Comparison of ENCODE assay signal across 8 cellular contexts in genomic region chr14:22882529-22883190, GRCh38. TPM values are rescaled to one million over a fixed set of nuclear protein-coding genes. Genes with fewer than 3 reads are reported as not detected.
DNase-seq lines count a peak whose midpoint lies in the region; ATAC-seq, FAIRE-seq and TF ChIP-seq lines count a peak whose summit lies in the region.

No MANE protein-coding gene starts in this region.

- H3K4me3 ChIP-seq in endothelial cell of umbilical vein (replicated peaks in 1 of 3; ENCODE audit: insufficient read depth in 1 of 3, low read depth in 1 of 3, low read length in 3 of 3) (no peak overlapping the region), osteoblast (ENCODE audit: insufficient read depth, low read length) (no peak overlapping the region)

- no peak for TF ChIP-seq POLR2A in endothelial cell of umbilical vein (IDR thresholded peaks at IDR 0.05; ENCODE audit: low read depth, low read length)

- in situ Hi-C loops in SK-MEL-5 (cut with HindIII; ENCODE audit: low pct_unique_long_range_greater_than_20kb, low sequenced_read_pairs) = no loop called here

- no peaks in the 10 kb centered on the region for H3K9me3 ChIP-seq in endothelial cell of umbilical vein (replicated peaks; ENCODE audit: control insufficient read depth, insufficient read depth, low read length)
- H3K9me3 ChIP-seq in osteoblast (ENCODE audit: low read depth, low read length) = no peaks in the 10 kb centered on the region

- H3K4me1 ChIP-seq in endothelial cell of umbilical vein (ENCODE audit: control insufficient read depth, extremely low read depth, insufficient read depth, low read length) (no peaks in the 10 kb centered on the region), osteoblast (ENCODE audit: insufficient read depth, low read length) (peaks cover 6% of the 10 kb centered on the region)

- ATAC-seq in GM19023 (IDR thresholded peaks at IDR 0.05; ENCODE audit: unreplicated experiment) (no peak), GM21619 (IDR thresholded peaks at IDR 0.05; ENCODE audit: unreplicated experiment) (no peak)

- no TSS peak for BruUV-seq in endothelial cell of umbilical vein (replicated peaks; lab: Mats Ljungman, UMichigan)

- H3K79me2 ChIP-seq in endothelial cell of umbilical vein (ENCODE audit: control insufficient read depth, insufficient read depth, low read length) (no peaks in the 10 kb centered on the region), osteoblast (ENCODE audit: insufficient read depth, low read length) (peaks cover 1% of the 10 kb centered on the region)

- intact Hi-C loops in endothelial cell of umbilical vein (cut with micrococcal nuclease) = no loop called here

- H2AFZ ChIP-seq in endothelial cell of umbilical vein (ENCODE audit: low read depth, low read length) (no peak overlapping the region), osteoblast (ENCODE audit: low read length) (no peak overlapping the region)

- CTCF ChIA-PET in endothelial cell of umbilical vein (lab: Charles Lee) = interaction anchor here (0.8 to 11.4 kb wide), 7 partner anchors 9 to 36 kb away, joined by 3 to 80 read pairs (median 4); partner anchors contain the start of genes LRP10 and RBM23

- H3K9ac ChIP-seq in endothelial cell of umbilical vein (replicated peaks; ENCODE audit: extremely low read depth, insufficient read depth, low read length) = no peak overlapping the region

- no peaks in the 10 kb centered on the region for H4K20me1 ChIP-seq in endothelial cell of umbilical vein (replicated peaks; ENCODE audit: control insufficient read depth, extremely low read depth, insufficient read depth, low read length)
- no peaks in the 10 kb centered on the region for H4K20me1 ChIP-seq in osteoblast (ENCODE audit: insufficient read depth, low read length)

- POLR2A ChIA-PET in endothelial cell of umbilical vein (lab: Charles Lee) = interaction anchor here (1.4 kb wide), 1 partner anchor 60 kb away, joined by 3 read pairs; no protein-coding TSS in a partner anchor

- no peak for FAIRE-seq in endothelial cell of umbilical vein (lab: Jason Lieb, UNC)

- H3K9me1 ChIP-seq in endothelial cell of umbilical vein (replicated peaks; ENCODE audit: control insufficient read depth, extremely low read depth, insufficient read depth, low read length) = no peaks in the 10 kb centered on the region

- no peak overlapping the region for H3K4me2 ChIP-seq in endothelial cell of umbilical vein (ENCODE audit: insufficient read depth, low read length)
- peak overlapping the region; percentile 19 for H3K4me2 ChIP-seq in osteoblast (ENCODE audit: insufficient read depth, low read length)

- H3K27ac ChIP-seq in endothelial cell of umbilical vein (ENCODE audit: insufficient read depth, low read depth, low read length) (no peak overlapping the region), osteoblast (ENCODE audit: low read depth, low read length) (no peak overlapping the region)

- dilution Hi-C loops in endothelial cell of umbilical vein (cut with MboI; ENCODE audit: extremely low pct_ligation_motif_present, low sequenced_read_pairs) = no loop called here

- no peaks in the 10 kb centered on the region for H3K27me3 ChIP-seq in endothelial cell of umbilical vein (ENCODE audit: control insufficient read depth in 2 of 2, insufficient read depth in 2 of 2, low read length in 2 of 2)
- no peaks in the 10 kb centered on the region for H3K27me3 ChIP-seq in osteoblast (ENCODE audit: insufficient read depth, low read length)

- TF ChIP-seq CTCF in endothelial cell of umbilical vein (IDR thresholded peaks at IDR 0.05; ENCODE audit: extremely low read depth in 1 of 2, insufficient read depth in 1 of 2, low read depth in 1 of 2, low read length in 2 of 2) (no peak), osteoblast (IDR thresholded peaks at IDR 0.05; ENCODE audit: extremely low read depth, low read depth, low read length) (no peak)

- DNase-seq in stimulated activated naive CD4-positive, alpha-beta T cell (lab: John Stamatoyannopoulos, UW) = peak in 5 of 6 experiments; percentile 16 to 54 (median 30)
- DNase-seq in stimulated activated naive CD4-positive, alpha-beta T cell treated with Interleukin-2 at 50 U/mL for 16 hours (lab: John Stamatoyannopoulos, UW) = no peak
- DNase-seq in SK-MEL-5 (ENCODE audit: low read depth, low spot score) (peak; percentile 8), endothelial cell of umbilical vein (ENCODE audit: low read depth, low spot score) (peak; percentile 19), osteoblast (ENCODE audit: insufficient read length, low spot score, missing footprints) (peak; percentile 93), dedifferentiated amniotic fluid mesenchymal stem cell (ENCODE audit: extremely low spot score) (no peak)

- H3K36me3 ChIP-seq in endothelial cell of umbilical vein (ENCODE audit: control insufficient read depth in 2 of 2, extremely low read depth in 1 of 2, insufficient read depth in 2 of 2, low read length in 2 of 2) (peaks cover 0 to 10% of the 10 kb centered on the region in 2 experiments), osteoblast (ENCODE audit: insufficient read depth, low read length) (peaks cover 15% of the 10 kb centered on the region)

RNA-seq across cellular contexts. Expression of gene REM2, which starts 0.4 kb away (rescaled TPM):
- not detected in 2 replicates for total RNA-seq in SK-MEL-5 (2014; rRNA removed; shearing (Covaris generic))
- polyA plus RNA-seq in SK-MEL-5 (2015; cell fraction: cytosol; rRNA removed) = not detected in 2 replicates
- polyA plus RNA-seq in SK-MEL-5 (2015; cell fraction: nucleus; rRNA removed) = not detected in 2 replicates
- total RNA-seq in endothelial cell of umbilical vein (0.33 TPM in 1 of 2 replicates, not detected in the other), osteoblast (0.29 and 0.36 TPM in 2 replicates)
- 0.06 TPM in 1 of 2 replicates, not detected in the other for polyA plus RNA-seq in endothelial cell of umbilical vein
- 0.04 TPM in 1 of 2 replicates, not detected in the other for polyA plus RNA-seq in endothelial cell of umbilical vein (2011; cell fraction: cytosol; rRNA removed)
- polyA plus RNA-seq in endothelial cell of umbilical vein (2011; cell fraction: nucleus; rRNA removed) = 0.46 TPM in 2 replicates
- polyA plus RNA-seq in endothelial cell of umbilical vein (2012) = not detected in 2 replicates
- 0.17 TPM in 1 of 2 replicates, not detected in the other for polyA minus RNA-seq in endothelial cell of umbilical vein
- not detected for polyA minus RNA-seq in endothelial cell of umbilical vein (2011; cell fraction: cytosol; rRNA and poly(A)+ RNA removed)
- 0.34 TPM in 1 of 2 replicates, not detected in the other for polyA minus RNA-seq in endothelial cell of umbilical vein (2011; cell fraction: nucleus; rRNA and poly(A)+ RNA removed)

RNA-seq across cellular contexts. Expression of gene LRP10, which starts 11.1 kb away (rescaled TPM):
- 31.6 and 31.9 TPM in 2 replicates for total RNA-seq in SK-MEL-5 (2014; rRNA removed; shearing (Covaris generic))
- polyA plus RNA-seq in SK-MEL-5 (2015; cell fraction: cytosol; rRNA removed) = 94.4 and 118 TPM in 2 replicates
- polyA plus RNA-seq in SK-MEL-5 (2015; cell fraction: nucleus; rRNA removed) = 14.7 and 15.8 TPM in 2 replicates
- total RNA-seq in endothelial cell of umbilical vein = 119 and 123 TPM in 2 replicates
- 157 and 192 TPM in 2 replicates for polyA plus RNA-seq in endothelial cell of umbilical vein
- 119 and 152 TPM in 2 replicates for polyA plus RNA-seq in endothelial cell of umbilical vein (2011; cell fraction: cytosol; rRNA removed)
- polyA plus RNA-seq in endothelial cell of umbilical vein (2011; cell fraction: nucleus; rRNA removed) = 62.0 and 72.3 TPM in 2 replicates
- polyA plus RNA-seq in endothelial cell of umbilical vein (2012) = 115 and 125 TPM in 2 replicates
- 193 and 248 TPM in 2 replicates for polyA minus RNA-seq in endothelial cell of umbilical vein
- 31.7 TPM for polyA minus RNA-seq in endothelial cell of umbilical vein (2011; cell fraction: cytosol; rRNA and poly(A)+ RNA removed)
- 37.7 and 38.5 TPM in 2 replicates for polyA minus RNA-seq in endothelial cell of umbilical vein (2011; cell fraction: nucleus; rRNA and poly(A)+ RNA removed)
- total RNA-seq in osteoblast = 147 and 164 TPM in 2 replicates

RNA-seq across cellular contexts. Expression of gene RBM23, which starts 36.3 kb away (rescaled TPM):
- total RNA-seq in SK-MEL-5 (2014; rRNA removed; shearing (Covaris generic)) = 62.7 and 63.2 TPM in 2 replicates
- 48.0 and 54.3 TPM in 2 replicates for polyA plus RNA-seq in SK-MEL-5 (2015; cell fraction: cytosol; rRNA removed)
- polyA plus RNA-seq in SK-MEL-5 (2015; cell fraction: nucleus; rRNA removed) = 63.6 and 68.7 TPM in 2 replicates
- total RNA-seq in endothelial cell of umbilical vein = 61.0 and 68.9 TPM in 2 replicates
- polyA plus RNA-seq in endothelial cell of umbilical vein = 67.7 and 73.3 TPM in 2 replicates
- polyA plus RNA-seq in endothelial cell of umbilical vein (2011; cell fraction: cytosol; rRNA removed) = 61.4 and 66.0 TPM in 2 replicates
- 95.9 and 110 TPM in 2 replicates for polyA plus RNA-seq in endothelial cell of umbilical vein (2011; cell fraction: nucleus; rRNA removed)
- 34.1 and 39.0 TPM in 2 replicates for polyA plus RNA-seq in endothelial cell of umbilical vein (2012)
- polyA minus RNA-seq in endothelial cell of umbilical vein = 89.3 and 101 TPM in 2 replicates
- 28.7 TPM for polyA minus RNA-seq in endothelial cell of umbilical vein (2011; cell fraction: cytosol; rRNA and poly(A)+ RNA removed)
- polyA minus RNA-seq in endothelial cell of umbilical vein (2011; cell fraction: nucleus; rRNA and poly(A)+ RNA removed) = 57.6 and 59.9 TPM in 2 replicates
- 79.0 and 98.1 TPM in 2 replicates for total RNA-seq in osteoblast

RNA-seq across cellular contexts. Expression of gene MMP14, which starts 46.3 kb away (rescaled TPM):
- total RNA-seq in SK-MEL-5 (2014; rRNA removed; shearing (Covaris generic)) = 138 and 143 TPM in 2 replicates
- polyA plus RNA-seq in SK-MEL-5 (2015; cell fraction: cytosol; rRNA removed) = 169 and 195 TPM in 2 replicates
- polyA plus RNA-seq in SK-MEL-5 (2015; cell fraction: nucleus; rRNA removed) = 94.0 and 104 TPM in 2 replicates
- 603 and 615 TPM in 2 replicates for total RNA-seq in endothelial cell of umbilical vein
- 501 and 506 TPM in 2 replicates for polyA plus RNA-seq in endothelial cell of umbilical vein
- 405 and 422 TPM in 2 replicates for polyA plus RNA-seq in endothelial cell of umbilical vein (2011; cell fraction: cytosol; rRNA removed)
- polyA plus RNA-seq in endothelial cell of umbilical vein (2011; cell fraction: nucleus; rRNA removed) = 470 and 520 TPM in 2 replicates
- polyA plus RNA-seq in endothelial cell of umbilical vein (2012) = 391 and 406 TPM in 2 replicates
- polyA minus RNA-seq in endothelial cell of umbilical vein = 453 and 535 TPM in 2 replicates
- polyA minus RNA-seq in endothelial cell of umbilical vein (2011; cell fraction: cytosol; rRNA and poly(A)+ RNA removed) = not detected
- polyA minus RNA-seq in endothelial cell of umbilical vein (2011; cell fraction: nucleus; rRNA and poly(A)+ RNA removed) = 120 and 149 TPM in 2 replicates
- total RNA-seq in osteoblast = 580 and 649 TPM in 2 replicates

RNA-seq across cellular contexts. Expression of gene PRMT5, which starts 46.5 kb away (rescaled TPM):
- total RNA-seq in SK-MEL-5 (2014; rRNA removed; shearing (Covaris generic)) = 62.8 and 66.6 TPM in 2 replicates
- polyA plus RNA-seq in SK-MEL-5 (2015; cell fraction: cytosol; rRNA removed) = 117 and 118 TPM in 2 replicates
- 160 and 172 TPM in 2 replicates for polyA plus RNA-seq in SK-MEL-5 (2015; cell fraction: nucleus; rRNA removed)
- total RNA-seq in endothelial cell of umbilical vein (67.2 and 73.1 TPM in 2 replicates), osteoblast (49.2 and 56.3 TPM in 2 replicates)
- 185 and 197 TPM in 2 replicates for polyA plus RNA-seq in endothelial cell of umbilical vein
- polyA plus RNA-seq in endothelial cell of umbilical vein (2011; cell fraction: cytosol; rRNA removed) = 149 and 155 TPM in 2 replicates
- polyA plus RNA-seq in endothelial cell of umbilical vein (2011; cell fraction: nucleus; rRNA removed) = 153 and 169 TPM in 2 replicates
- polyA plus RNA-seq in endothelial cell of umbilical vein (2012) = 59.8 and 91.5 TPM in 2 replicates
- 170 and 188 TPM in 2 replicates for polyA minus RNA-seq in endothelial cell of umbilical vein
- polyA minus RNA-seq in endothelial cell of umbilical vein (2011; cell fraction: cytosol; rRNA and poly(A)+ RNA removed) = 142 TPM
- polyA minus RNA-seq in endothelial cell of umbilical vein (2011; cell fraction: nucleus; rRNA and poly(A)+ RNA removed) = 38.8 and 62.8 TPM in 2 replicates

Comparison
In these comparisons a context has a peak if more than half of its experiments do, and no peak if none do; other contexts are left out.
1. DNase-seq: peak in stimulated activated naive CD4-positive, alpha-beta T cell (5 of 6), SK-MEL-5 (single experiment), endothelial cell of umbilical vein (single experiment) and osteoblast (single experiment); none in stimulated activated naive CD4-positive, alpha-beta T cell treated with Interleukin-2 at 50 U/mL for 16 hours (single experiment) and dedifferentiated amniotic fluid mesenchymal stem cell (single experiment).